12 cellular contexts compared by ENCODE assay signal in genomic region chr2:186068154-186068826, GRCh38.
DNase-seq lines count a peak whose midpoint lies in the region; ATAC-seq and TF ChIP-seq lines count a peak whose summit lies in the region.
"Had no signal": no experiment of that assay in that cellular context is flagged by ENCODE, and none has a peak within 500 bp of the region (broad histone marks: within the 10 kb centered on the region; RNA-seq: fewer than 3 reads in every experiment).

No MANE protein-coding gene starts in this region.

- no peaks in the 10 kb centered on the region for H3K4me1 Mint-ChIP-seq in WTC11
- H3K4me1 Mint-ChIP-seq: natural killer cell had no signal

- no peaks in the 10 kb centered on the region for H3K27me3 Mint-ChIP-seq in WTC11 (ENCODE audit: low read depth)

- no peak for TF ChIP-seq CTCF in WTC11 (IDR thresholded peaks at IDR 0.05)
- no peak for TF ChIP-seq CTCF in GM13977 (IDR thresholded peaks at IDR 0.05; ENCODE audit: extremely low read depth, insufficient read depth, missing control alignments)

- CTCF ChIA-PET in WTC11 (lab: Charles Lee): no interaction called here

- H3K4me3 Mint-ChIP-seq in WTC11: no peak overlapping the region
- H3K4me3 Mint-ChIP-seq: natural killer cell had no signal

- in situ Hi-C loops in GM13977 (cut with MboI; ENCODE audit: low pct_unique_long_range_greater_than_20kb, low sequenced_read_pairs, unreplicated experiment): no loop called here

- peak overlapping the region; percentile 60; the same call in 1 of the 2 replicates for H3K27ac Mint-ChIP-seq in WTC11
- H3K27ac Mint-ChIP-seq: natural killer cell had no signal

- DNase-seq in WTC11 (ENCODE audit: low spot score) (no peak), mucosa of gallbladder (ENCODE audit: low spot score) (peak; percentile 10), SHP77 treated with DMSO at 0.1 percent for 48 hours (lab: John Stamatoyannopoulos, UW) (no peak), GM13977 (ENCODE audit: low spot score) (no peak)
- DNase-seq: dorsolateral prefrontal cortex, foreskin melanocyte, natural killer cell, NCI-H2107 had no signal

- no peaks in the 10 kb centered on the region for H3K36me3 Mint-ChIP-seq in WTC11

- no peaks in the 10 kb centered on the region for H3K9me3 Mint-ChIP-seq in WTC11

- ATAC-seq in GM18867 (IDR thresholded peaks at IDR 0.05; ENCODE audit: unreplicated experiment) (peak; percentile 46), HG03139 (IDR thresholded peaks at IDR 0.05; ENCODE audit: unreplicated experiment) (peak; percentile 57), WTC11 (no peak), HG03045 (IDR thresholded peaks at IDR 0.05; ENCODE audit: unreplicated experiment) (no peak)
- ATAC-seq: natural killer cell, Panc1 had no signal

- POLR2A ChIA-PET in WTC11 (lab: Charles Lee): no interaction called here

TF ChIP-seq in WTC11, 78 proteins besides CTCF, POLR2A, EP300 and RAD21:
- no peak for TF ChIP-seq GTF2I (CRISPR knock-in tag; conservative IDR thresholded peaks at IDR 0.05)
- no peak for TF ChIP-seq ZNF138 (CRISPR knock-in tag; conservative IDR thresholded peaks at IDR 0.05)
- TF ChIP-seq MXD4 (CRISPR knock-in tag; IDR thresholded peaks at IDR 0.05; ENCODE audit: borderline replicate concordance): no peak
- TF ChIP-seq OVOL2 (CRISPR knock-in tag; IDR thresholded peaks at IDR 0.05; ENCODE audit: borderline replicate concordance): no peak
- TF ChIP-seq, protein P1, sequence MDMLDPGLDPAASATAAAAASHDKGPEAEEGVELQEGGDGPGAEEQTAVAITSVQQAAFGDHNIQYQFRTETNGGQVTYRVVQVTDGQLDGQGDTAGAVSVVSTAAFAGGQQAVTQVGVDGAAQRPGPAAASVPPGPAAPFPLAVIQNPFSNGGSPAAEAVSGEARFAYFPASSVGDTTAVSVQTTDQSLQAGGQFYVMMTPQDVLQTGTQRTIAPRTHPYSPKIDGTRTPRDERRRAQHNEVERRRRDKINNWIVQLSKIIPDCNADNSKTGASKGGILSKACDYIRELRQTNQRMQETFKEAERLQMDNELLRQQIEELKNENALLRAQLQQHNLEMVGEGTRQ (CRISPR knock-in tag; IDR thresholded peaks at IDR 0.05): no peak
- TF ChIP-seq CREB1 (CRISPR knock-in tag; IDR thresholded peaks at IDR 0.05): no peak
- TF ChIP-seq NFE2L1 (CRISPR knock-in tag; IDR thresholded peaks at IDR 0.05): no peak
- no peak for TF ChIP-seq ZNF121 (CRISPR knock-in tag; IDR thresholded peaks at IDR 0.05)
- no peak for TF ChIP-seq ZNF416 (CRISPR knock-in tag; IDR thresholded peaks at IDR 0.05)
- no peak for TF ChIP-seq SP1 (CRISPR knock-in tag; conservative IDR thresholded peaks at IDR 0.05)
- TF ChIP-seq NR1H2 (CRISPR knock-in tag; IDR thresholded peaks at IDR 0.05): no peak
- no peak for TF ChIP-seq JUN (CRISPR knock-in tag; IDR thresholded peaks at IDR 0.05)
- no peak for TF ChIP-seq TEAD4 (CRISPR knock-in tag; IDR thresholded peaks at IDR 0.05)
- no peak for TF ChIP-seq GABPB1 (CRISPR knock-in tag; IDR thresholded peaks at IDR 0.05)
TF ChIP-seq in WTC11: peak in this region for 0.

Comparison
In these comparisons a context has a peak if more than half of its experiments do, and no peak if none do; other contexts are left out.
1. ATAC-seq: peak in GM18867 (single experiment) and HG03139 (single experiment); none in WTC11 (single experiment) and HG03045 (single experiment).